Comparison of ENCODE assay signal across 21 cellular contexts in the genomic region with DNA sequence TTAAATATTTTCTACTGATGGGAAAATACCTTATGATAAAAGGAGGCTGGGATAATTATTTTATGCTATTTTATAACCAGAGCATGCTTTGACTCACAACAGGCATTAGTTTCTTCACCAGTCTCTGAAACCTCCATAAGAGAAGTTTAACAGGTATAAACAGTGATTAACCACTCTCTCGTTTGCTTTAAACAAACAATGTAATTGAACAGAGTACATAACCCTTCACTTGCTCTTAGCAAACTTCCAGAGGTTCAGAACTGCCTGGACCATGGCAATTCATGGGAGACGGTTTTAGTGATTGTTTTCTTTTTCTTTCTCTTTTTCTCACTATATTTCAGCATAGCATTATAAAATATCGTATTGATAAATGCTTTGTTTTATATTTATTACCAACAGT.
"Had no signal": no experiment of that assay in that cellular context is flagged by ENCODE, and none has a peak within 500 bp of the region (broad histone marks: within the 10 kb centered on the region; RNA-seq: fewer than 3 reads in every experiment).

No MANE protein-coding gene starts in this region.

- H3K27ac ChIP-seq: left ventricle myocardium inferior, spleen, thoracic aorta, upper lobe of left lung had no signal

- FAIRE-seq: endothelial cell of umbilical vein, keratinocyte had no signal

- H3K4me1 ChIP-seq: left ventricle myocardium inferior had no signal

- DNase-seq: activated B cell treated with CpG ODN at 0.5 μM for 24 hours; activated CD4-positive, alpha-beta memory T cell treated with anti-CD3 and anti-CD28 coated beads for 36 hours; activated CD4-positive, alpha-beta T cell treated with anti-CD3 and anti-CD28 coated beads for 4 hours; activated CD8-positive, alpha-beta memory T cell treated with anti-CD3 and anti-CD28 coated beads, Interleukin-2, amount 10 ng/mL, durations not matched to agents 7 days and 5 days; activated naive CD4-positive, alpha-beta T cell; activated naive CD8-positive, alpha-beta T cell treated with anti-CD3 and anti-CD28 coated beads, Interleukin-2, amount 10 ng/mL, durations not matched to agents 7 days and 5 days; amygdala; dermis blood vessel endothelial cell; effector memory CD4-positive, alpha-beta T cell; hypothalamus; left ventricle myocardium inferior; occipital lobe; posterior cingulate gyrus; retina; spleen; stimulated activated naive B cell treated with anti-CD40 and anti-IgM and Interleukin-4, amounts not matched to agents 10 μg/mL and 1 μg/mL and 100 μg/mL, for 72 hours; upper lobe of left lung had no signal

- ATAC-seq: activated CD8-positive, alpha-beta memory T cell treated with anti-CD3 and anti-CD28 coated beads, Interleukin-2, amount 10 ng/mL, durations not matched to agents 7 days and 5 days; activated T-helper 17 cell treated with anti-CD3 and anti-CD28 coated beads, Interleukin-2, amount 50 U/mL, for 72 hours; stimulated activated naive B cell treated with anti-CD40 and anti-IgM and Interleukin-4, amounts not matched to agents 10 μg/mL and 1 μg/mL and 100 μg/mL, for 72 hours had no signal

- H3K36me3 ChIP-seq: left ventricle myocardium inferior, spleen, thoracic aorta, upper lobe of left lung had no signal

- H3K9me3 ChIP-seq: left ventricle myocardium inferior, spleen, thoracic aorta, upper lobe of left lung had no signal

- H3K27me3 ChIP-seq: spleen, upper lobe of left lung had no signal

- H3K4me3 ChIP-seq: left ventricle myocardium inferior, spleen, thoracic aorta, upper lobe of left lung had no signal
